In genomic region chr12:38587594-38587993, GRCh38 we compare ENCODE assay signal across 1 cellular context.
TF ChIP-seq lines count a peak whose summit lies in the region.

No MANE protein-coding gene starts in this region.

TF ChIP-seq in GM23338, 12 proteins besides CTCF, POLR2A, EP300 and RAD21 (continued from another document):
- TF ChIP-seq REST (IDR thresholded peaks at IDR 0.05; ENCODE audit: unreplicated experiment), result no peak
- TF ChIP-seq ETS1 (IDR thresholded peaks at IDR 0.05), result no peak
- no peak for TF ChIP-seq NANOG (IDR thresholded peaks at IDR 0.05; ENCODE audit: borderline replicate concordance)
- no peak for TF ChIP-seq ZNF462 (CRISPR knock-in tag; IDR thresholded peaks at IDR 0.05)
- TF ChIP-seq STAT1 (IDR thresholded peaks at IDR 0.05; ENCODE audit: unreplicated experiment), result no peak
